Comparison of ENCODE assay signal across 14 cellular contexts in genomic region chr12:76490763-76491162, GRCh38.
DNase-seq lines count a peak whose midpoint lies in the region; ATAC-seq and TF ChIP-seq lines count a peak whose summit lies in the region.
"Had no signal": no experiment of that assay in that cellular context is flagged by ENCODE, and none has a peak within 500 bp of the region (broad histone marks: within the 10 kb centered on the region; RNA-seq: fewer than 3 reads in every experiment).

No MANE protein-coding gene starts in this region.

- H3K27me3 ChIP-seq in CD4-positive, CD25-positive, alpha-beta regulatory T cell (ENCODE audit: control insufficient read depth, insufficient read depth, low read length) = no peaks in the 10 kb centered on the region
- H3K27me3 ChIP-seq in CD4-positive, alpha-beta T cell (ENCODE audit: control insufficient read depth, insufficient read depth, low read length) = no peaks in the 10 kb centered on the region
- no peaks in the 10 kb centered on the region for H3K27me3 ChIP-seq in GM23338 (ENCODE audit: insufficient read depth)

- TF ChIP-seq CTCF in CD4-positive, alpha-beta T cell (IDR thresholded peaks at IDR 0.05) = no peak
- TF ChIP-seq CTCF in HFFc6 (IDR thresholded peaks at IDR 0.05) (no peak), endothelial cell (IDR thresholded peaks at IDR 0.05; ENCODE audit: unreplicated experiment) (no peak), GM23338 (conservative IDR thresholded peaks at IDR 0.05; ENCODE audit: low read depth in 2 of 2) (no peak)

- H3K27ac Mint-ChIP-seq in CD4-positive, CD25-positive, alpha-beta regulatory T cell = peak overlapping the region in 2 of 3 donors; percentile 72 to 85
- no peak overlapping the region for H3K27ac Mint-ChIP-seq in CD4-positive, alpha-beta T cell
- H3K27ac Mint-ChIP-seq in HFFc6 (peak overlapping the region; percentile 78), endothelial cell (ENCODE audit: unreplicated experiment) (no peak overlapping the region), GM23338 (no peak overlapping the region)

- no peak overlapping the region for H3K27ac ChIP-seq in CD4-positive, CD25-positive, alpha-beta regulatory T cell (ENCODE audit: insufficient read depth, low read length, poor library complexity, severe bottlenecking)
- no peak overlapping the region for H3K27ac ChIP-seq in CD4-positive, alpha-beta T cell (ENCODE audit: low read depth, low read length)
- H3K27ac ChIP-seq in GM23338 (ENCODE audit: low read depth) = no peak overlapping the region

- H3K4me1 ChIP-seq in CD4-positive, CD25-positive, alpha-beta regulatory T cell (ENCODE audit: control insufficient read depth, insufficient read depth, low read length, poor library complexity, severe bottlenecking) = peaks cover 3% of the 10 kb centered on the region
- no peaks in the 10 kb centered on the region for H3K4me1 ChIP-seq in GM23338 (ENCODE audit: insufficient read depth)

- no peaks in the 10 kb centered on the region for H3F3A ChIP-seq in GM23338 (replicated peaks; ENCODE audit: low read depth)

- no peak overlapping the region for H3K4me2 ChIP-seq in GM23338

- H3K4me3 Mint-ChIP-seq in CD4-positive, CD25-positive, alpha-beta regulatory T cell = no peak overlapping the region
- no peak overlapping the region for H3K4me3 Mint-ChIP-seq in CD4-positive, alpha-beta T cell
- H3K4me3 Mint-ChIP-seq in HFFc6 (no peak overlapping the region), endothelial cell (ENCODE audit: unreplicated experiment) (peak overlapping the region; percentile 54), GM23338 (no peak overlapping the region)

- no peak for DNase-seq in CD4-positive, CD25-positive, alpha-beta regulatory T cell
- DNase-seq in CD4-positive, alpha-beta T cell = no peak
- DNase-seq in HFFc6 = no peak
- no peak for DNase-seq in endothelial cell (ENCODE audit: low spot score)
- no peak for DNase-seq in GM23338 (ENCODE audit: low spot score)
- DNase-seq in activated CD4-positive, CD25-positive, alpha-beta regulatory T cell treated with anti-CD3 and anti-CD28 coated beads, Interleukin-2, amount 50 U/mL, for 72 hours = no peak
- DNase-seq: Calu3, COR-L47, DMS53, DMS79 treated with DMSO at 0.1 percent for 48 hours, GF-D8, H7 had no signal

- H3K36me3 ChIP-seq in CD4-positive, CD25-positive, alpha-beta regulatory T cell (ENCODE audit: control insufficient read depth, insufficient read depth, low read length) = peaks cover 22% of the 10 kb centered on the region
- H3K36me3 ChIP-seq in GM23338 (ENCODE audit: insufficient read depth) = no peaks in the 10 kb centered on the region; the same call in 1 of the 2 replicates

- H3K36me3 Mint-ChIP-seq in CD4-positive, CD25-positive, alpha-beta regulatory T cell = peaks cover 42% of the 10 kb centered on the region
- peaks cover 92% of the 10 kb centered on the region for H3K36me3 Mint-ChIP-seq in CD4-positive, alpha-beta T cell (ENCODE audit: low read depth)
- H3K36me3 Mint-ChIP-seq in HFFc6 (ENCODE audit: low read depth) (peaks cover 20% of the 10 kb centered on the region), endothelial cell (ENCODE audit: low read depth, unreplicated experiment) (peaks cover 27% of the 10 kb centered on the region), GM23338 (ENCODE audit: low read depth) (peaks cover 40% of the 10 kb centered on the region)

- peaks cover 0 to 27% (median 6%) of the 10 kb centered on the region in 7 donors for H3K9me3 Mint-ChIP-seq in CD4-positive, CD25-positive, alpha-beta regulatory T cell
- H3K9me3 Mint-ChIP-seq in CD4-positive, alpha-beta T cell = peaks cover 18% of the 10 kb centered on the region
- H3K9me3 Mint-ChIP-seq in HFFc6 = peaks cover 6% of the 10 kb centered on the region; the same call in 1 of the 2 replicates
- no peaks in the 10 kb centered on the region for H3K9me3 Mint-ChIP-seq in endothelial cell (ENCODE audit: unreplicated experiment)
- H3K9me3 Mint-ChIP-seq in GM23338 = peaks cover 15% of the 10 kb centered on the region

- no peaks in the 10 kb centered on the region for H3K27me3 Mint-ChIP-seq in CD4-positive, CD25-positive, alpha-beta regulatory T cell
- no peaks in the 10 kb centered on the region for H3K27me3 Mint-ChIP-seq in CD4-positive, alpha-beta T cell
- no peaks in the 10 kb centered on the region for H3K27me3 Mint-ChIP-seq in HFFc6 (ENCODE audit: insufficient read depth)
- no peaks in the 10 kb centered on the region for H3K27me3 Mint-ChIP-seq in endothelial cell (ENCODE audit: unreplicated experiment)
- no peaks in the 10 kb centered on the region for H3K27me3 Mint-ChIP-seq in GM23338 (ENCODE audit: insufficient read depth, low read depth, poor library complexity)

- CTCF ChIA-PET in CD4-positive, alpha-beta T cell (lab: Charles Lee) = no interaction called here

- no peaks in the 10 kb centered on the region for H4K20me1 ChIP-seq in GM23338 (replicated peaks; ENCODE audit: insufficient read depth)

- peaks cover 15 to 48% (median 37%) of the 10 kb centered on the region in 4 donors for H3K4me1 Mint-ChIP-seq in CD4-positive, CD25-positive, alpha-beta regulatory T cell
- H3K4me1 Mint-ChIP-seq in CD4-positive, alpha-beta T cell (ENCODE audit: low read depth) = peaks cover 53% of the 10 kb centered on the region
- H3K4me1 Mint-ChIP-seq in HFFc6 (ENCODE audit: low read depth) = peaks cover 25% of the 10 kb centered on the region
- H3K4me1 Mint-ChIP-seq in endothelial cell (ENCODE audit: unreplicated experiment) = no peaks in the 10 kb centered on the region
- H3K4me1 Mint-ChIP-seq in GM23338 = no peaks in the 10 kb centered on the region

- POLR2A ChIA-PET in CD4-positive, alpha-beta T cell (lab: Charles Lee) = no interaction called here

- H3K9me3 ChIP-seq in CD4-positive, CD25-positive, alpha-beta regulatory T cell (ENCODE audit: control insufficient read depth in 2 of 2, low read length in 2 of 2) = peaks cover 18 to 22% of the 10 kb centered on the region in 2 experiments
- H3K9me3 ChIP-seq in CD4-positive, alpha-beta T cell (ENCODE audit: control insufficient read depth, low read length) = peaks cover 14% of the 10 kb centered on the region

- intact Hi-C loops in CD4-positive, alpha-beta T cell (cut with DNase I, micrococcal nuclease) = no loop called here

- no peak overlapping the region for H2AFZ ChIP-seq in GM23338

- no peaks in the 10 kb centered on the region for H3K9me2 ChIP-seq in GM23338 (ENCODE audit: insufficient read depth)

- H3K4me3 ChIP-seq in CD4-positive, CD25-positive, alpha-beta regulatory T cell (ENCODE audit: low read depth, low read length) = no peak overlapping the region
- H3K4me3 ChIP-seq in GM23338 = no peak overlapping the region

- H3K79me2 ChIP-seq in GM23338 (replicated peaks; ENCODE audit: insufficient read depth) = peaks cover 17% of the 10 kb centered on the region; the same call in 1 of the 2 replicates

- ATAC-seq in CD4-positive, CD25-positive, alpha-beta regulatory T cell (ENCODE audit: low read depth in 2 of 2) = no peak
- ATAC-seq in CD4-positive, alpha-beta T cell (ENCODE audit: poor library complexity) = peak; percentile 11
- no peak for ATAC-seq in GM23338
- ATAC-seq in GM18868 (IDR thresholded peaks at IDR 0.05; ENCODE audit: unreplicated experiment) = no peak
- ATAC-seq: HCT116 had no signal

TF ChIP-seq in GM23338, 12 proteins besides CTCF, POLR2A, EP300 and RAD21 (continues in another document):
- no peak for TF ChIP-seq JUNB (IDR thresholded peaks at IDR 0.05; ENCODE audit: unreplicated experiment)
- TF ChIP-seq POLR2AphosphoS5 (IDR thresholded peaks at IDR 0.05; ENCODE audit: low read depth) = no peak
- TF ChIP-seq ZNF114 (CRISPR knock-in tag; IDR thresholded peaks at IDR 0.05) = no peak
- TF ChIP-seq ZNF331 (CRISPR knock-in tag; IDR thresholded peaks at IDR 0.05; ENCODE audit: low read depth) = no peak
- TF ChIP-seq, protein P1, sequence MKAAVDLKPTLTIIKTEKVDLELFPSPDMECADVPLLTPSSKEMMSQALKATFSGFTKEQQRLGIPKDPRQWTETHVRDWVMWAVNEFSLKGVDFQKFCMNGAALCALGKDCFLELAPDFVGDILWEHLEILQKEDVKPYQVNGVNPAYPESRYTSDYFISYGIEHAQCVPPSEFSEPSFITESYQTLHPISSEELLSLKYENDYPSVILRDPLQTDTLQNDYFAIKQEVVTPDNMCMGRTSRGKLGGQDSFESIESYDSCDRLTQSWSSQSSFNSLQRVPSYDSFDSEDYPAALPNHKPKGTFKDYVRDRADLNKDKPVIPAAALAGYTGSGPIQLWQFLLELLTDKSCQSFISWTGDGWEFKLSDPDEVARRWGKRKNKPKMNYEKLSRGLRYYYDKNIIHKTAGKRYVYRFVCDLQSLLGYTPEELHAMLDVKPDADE (IDR thresholded peaks at IDR 0.05) = no peak
- TF ChIP-seq EZH2 (IDR thresholded peaks at IDR 0.05; ENCODE audit: low read depth, unreplicated experiment) = no peak
- TF ChIP-seq REST (IDR thresholded peaks at IDR 0.05; ENCODE audit: unreplicated experiment) = no peak
- no peak for TF ChIP-seq CREB1 (CRISPR knock-in tag; IDR thresholded peaks at IDR 0.05; ENCODE audit: low read depth)
- TF ChIP-seq EZH2phosphoT487 (IDR thresholded peaks at IDR 0.05; ENCODE audit: unreplicated experiment) = no peak
- TF ChIP-seq NANOG (IDR thresholded peaks at IDR 0.05; ENCODE audit: borderline replicate concordance) = no peak

Comparison
In these comparisons a context has a peak if more than half of its experiments do, and no peak if none do; other contexts are left out.
1. H3K27ac Mint-ChIP-seq: peak in CD4-positive, CD25-positive, alpha-beta regulatory T cell (2 of 3) and HFFc6 (single experiment); none in CD4-positive, alpha-beta T cell (single experiment), endothelial cell (single experiment) and GM23338 (single experiment).